13 cellular contexts compared by ENCODE assay signal in genomic region chr9:133342570-133342969, GRCh38. TPM values are rescaled to one million over a fixed set of nuclear protein-coding genes. Genes with fewer than 3 reads are reported as not detected.
DNase-seq lines count a peak whose midpoint lies in the region; ATAC-seq and TF ChIP-seq lines count a peak whose summit lies in the region.
"Had no signal": no experiment of that assay in that cellular context is flagged by ENCODE, and none has a peak within 500 bp of the region (broad histone marks: within the 10 kb centered on the region; RNA-seq: fewer than 3 reads in every experiment).

No MANE protein-coding gene starts in this region.

- 79 to 93% (median 81%) methylated on average over 4 to 11 of the region's 11 CpGs for WGBS in spleen, 5 donors
- 83 to 85% methylated on average over 7 to 11 of the region's 11 CpGs for WGBS in thyroid gland, 2 donors

- peaks cover 93% of the 10 kb centered on the region for H3K36me3 Mint-ChIP-seq in activated T-cell treated with anti-CD3 and anti-CD28 coated beads, Interleukin-2, amount 50 U/mL, for 24 hours (ENCODE audit: low read depth)
- H3K36me3 Mint-ChIP-seq in HFFc6 (ENCODE audit: low read depth): peaks cover 11% of the 10 kb centered on the region

- H3K4me1 ChIP-seq in spleen (peaks cover 26 to 88% (median 57%) of the 10 kb centered on the region in 6 donors), thyroid gland (peaks cover 8 to 9% of the 10 kb centered on the region in 2 donors)

- peak overlapping the region in 6 of 8 donors; percentile 74 to 86 (median 80) for H3K27ac ChIP-seq in spleen
- no peak overlapping the region for H3K27ac ChIP-seq in thyroid gland

- H3K27me3 Mint-ChIP-seq in activated T-cell treated with anti-CD3 and anti-CD28 coated beads, Interleukin-2, amount 50 U/mL, for 24 hours: no peaks in the 10 kb centered on the region
- no peaks in the 10 kb centered on the region for H3K27me3 Mint-ChIP-seq in HFFc6 (ENCODE audit: insufficient read depth)
- H3K27me3 Mint-ChIP-seq: activated B cell treated with CpG ODN at 0.5 μM for 24 hours had no signal

- no peaks in the 10 kb centered on the region for H3K9me3 Mint-ChIP-seq in activated T-cell treated with anti-CD3 and anti-CD28 coated beads, Interleukin-2, amount 50 U/mL, for 24 hours
- H3K9me3 Mint-ChIP-seq in HFFc6: no peaks in the 10 kb centered on the region
- H3K9me3 Mint-ChIP-seq: activated B cell treated with CpG ODN at 0.5 μM for 24 hours had no signal

- H3K9me3 ChIP-seq in spleen: no peaks in the 10 kb centered on the region
- H3K9me3 ChIP-seq in thyroid gland: no peaks in the 10 kb centered on the region

- no peak for ATAC-seq in HG02623 (IDR thresholded peaks at IDR 0.05; ENCODE audit: unreplicated experiment)
- ATAC-seq in HG03457 (IDR thresholded peaks at IDR 0.05; ENCODE audit: unreplicated experiment): no peak

- peak; percentile 43; the same call in 1 of the 2 replicates for TF ChIP-seq CTCF in HFFc6 (IDR thresholded peaks at IDR 0.05)
- peak; percentile 30 for TF ChIP-seq CTCF in cardiac fibroblast (IDR thresholded peaks at IDR 0.05; ENCODE audit: low read depth, low read length)
- no peak for TF ChIP-seq CTCF in spleen (IDR thresholded peaks at IDR 0.05 in 8 of 11, conservative IDR thresholded peaks at IDR 0.05 in 3 of 11)
- TF ChIP-seq CTCF in thyroid gland (IDR thresholded peaks at IDR 0.05): no peak

- TF ChIP-seq POLR2A in spleen (IDR thresholded peaks at IDR 0.05): no peak
- TF ChIP-seq POLR2A in thyroid gland (IDR thresholded peaks at IDR 0.05): no peak

- H3K4me3 Mint-ChIP-seq in activated T-cell treated with anti-CD3 and anti-CD28 coated beads, Interleukin-2, amount 50 U/mL, for 24 hours: no peak overlapping the region
- no peak overlapping the region for H3K4me3 Mint-ChIP-seq in HFFc6
- H3K4me3 Mint-ChIP-seq: activated B cell treated with CpG ODN at 0.5 μM for 24 hours had no signal

- no peak overlapping the region for H3K27ac Mint-ChIP-seq in activated T-cell treated with anti-CD3 and anti-CD28 coated beads, Interleukin-2, amount 50 U/mL, for 24 hours
- no peak overlapping the region for H3K27ac Mint-ChIP-seq in HFFc6

- H3K4me3 ChIP-seq in cardiac fibroblast (replicated peaks in 1 of 2; ENCODE audit: low read depth in 2 of 2, low read length in 2 of 2) (no peak overlapping the region), spleen (peak overlapping the region in 1 of 8 donors; percentile 49), thyroid gland (replicated peaks in 1 of 3) (no peak overlapping the region)

- intact Hi-C loops in spleen (cut with DNase I; ENCODE audit: low total_unique reads) (no loop called here), thyroid gland (cut with DNase I) (no loop called here)

- peaks cover 31% of the 10 kb centered on the region for H3K4me1 Mint-ChIP-seq in activated T-cell treated with anti-CD3 and anti-CD28 coated beads, Interleukin-2, amount 50 U/mL, for 24 hours (ENCODE audit: low read depth)
- peaks cover 11% of the 10 kb centered on the region for H3K4me1 Mint-ChIP-seq in HFFc6 (ENCODE audit: low read depth)

- peak; percentile 37 for DNase-seq in activated T-cell treated with anti-CD3 and anti-CD28 coated beads, Interleukin-2, amount 50 U/mL, for 24 hours
- DNase-seq in activated T-cell treated with anti-CD3 and anti-CD28 coated beads for 4 hours (no peak), HFFc6 (no peak), cardiac fibroblast (ENCODE audit: low read depth in 2 of 2) (no peak), spleen (peak; percentile 67), thyroid gland (no peak)
- DNase-seq: ACHN; activated B cell treated with CpG ODN at 0.5 μM for 24 hours; activated T-cell treated with anti-CD3 and anti-CD28 coated beads, Interleukin-2, amount 50 U/mL, for 1 hour; effector CD4-positive, alpha-beta T cell; SHP77 treated with DMSO at 0.1 percent for 48 hours had no signal

- H3K27me3 ChIP-seq in spleen (replicated peaks in 1 of 7) (no peaks in the 10 kb centered on the region), thyroid gland (no peaks in the 10 kb centered on the region)

- H3K36me3 ChIP-seq in spleen (peaks cover 0 to 80% (median 55%) of the 10 kb centered on the region in 6 donors), thyroid gland (peaks cover 33% of the 10 kb centered on the region in 2 donors)

RNA-seq across cellular contexts. Expression of gene MED22, which starts 5.4 kb away (rescaled TPM):
- total RNA-seq in HFFc6 (2021; fragmentation: NEBNext Ultra II Directional; extraction: Animal tissue kit (Norgen Biotek cat#: 25700)): 10 to 100 TPM; 17.9 to 22.3 (median 20.8) TPM
- total RNA-seq in spleen: 10 to 100 TPM; 26.4 to 33.7 (median 30.0) TPM
- polyA plus RNA-seq in spleen: 10 to 100 TPM; 13.3 to 23.1 (median 18.8) TPM
- total RNA-seq in thyroid gland: 10 to 100 TPM; 41.9 to 58.2 (median 48.6) TPM

RNA-seq across cellular contexts. Expression of gene RPL7A, which starts 5.4 kb away (rescaled TPM):
- 1,000 to 10,000 TPM; 2,011 to 2,156 (median 2,046) TPM for total RNA-seq in HFFc6 (2021; fragmentation: NEBNext Ultra II Directional; extraction: Animal tissue kit (Norgen Biotek cat#: 25700))
- 1,000 to 10,000 TPM; 1,381 to 1,842 (median 1,641) TPM for total RNA-seq in spleen
- polyA plus RNA-seq in spleen: 1,000 to 10,000 TPM; 3,611 to 6,342 (median 5,850) TPM
- 1,000 to 10,000 TPM; 1,394 to 2,407 (median 1,585) TPM for total RNA-seq in thyroid gland

RNA-seq across cellular contexts. Expression of gene SURF6, which starts 6.6 kb away (rescaled TPM):
- total RNA-seq in HFFc6 (2021; fragmentation: NEBNext Ultra II Directional; extraction: Animal tissue kit (Norgen Biotek cat#: 25700)): 10 to 100 TPM; 11.2 to 19.3 (median 13.5) TPM
- total RNA-seq in spleen: 10 to 100 TPM; 13.2 to 20.0 (median 17.0) TPM
- 10 to 100 TPM; 13.2 to 28.6 (median 17.4) TPM for polyA plus RNA-seq in spleen
- 10 to 100 TPM; 18.4 to 34.9 (median 22.0) TPM for total RNA-seq in thyroid gland

RNA-seq across cellular contexts. Expression of gene SURF1, which starts 13.7 kb away (rescaled TPM):
- 10 to 100 TPM; 25.3 to 29.1 (median 26.8) TPM for total RNA-seq in HFFc6 (2021; fragmentation: NEBNext Ultra II Directional; extraction: Animal tissue kit (Norgen Biotek cat#: 25700))
- total RNA-seq in spleen (10 to 100 TPM; 31.4 to 37.7 (median 35.6) TPM), thyroid gland (10 to 100 TPM; 51.5 to 82.7 (median 64.7) TPM)
- polyA plus RNA-seq in spleen: 10 to 100 TPM; 72.0 to 75.6 (median 72.5) TPM

RNA-seq across cellular contexts. Expression of gene SURF2, which starts 13.8 kb away (rescaled TPM):
- 10 to 100 TPM; 16.6 to 20.9 (median 18.2) TPM for total RNA-seq in HFFc6 (2021; fragmentation: NEBNext Ultra II Directional; extraction: Animal tissue kit (Norgen Biotek cat#: 25700))
- total RNA-seq in spleen (10 to 100 TPM in 5 of 7 donors, 1 to 10 TPM in 2; 6.5 to 19.9 (median 12.4) TPM), thyroid gland (10 to 100 TPM; 26.2 to 42.7 (median 31.6) TPM)
- 10 to 100 TPM; 31.4 to 32.6 (median 31.5) TPM for polyA plus RNA-seq in spleen

Comparison
In these comparisons a context has a peak if more than half of its experiments do, and no peak if none do; other contexts are left out.
1. DNase-seq: peak in activated T-cell treated with anti-CD3 and anti-CD28 coated beads, Interleukin-2, amount 50 U/mL, for 24 hours (single experiment) and spleen (single experiment); none in activated T-cell treated with anti-CD3 and anti-CD28 coated beads for 4 hours (single experiment), HFFc6 (single experiment), cardiac fibroblast (0 of 2) and thyroid gland (0 of 2).
2. CTCF ChIP-seq: peak in HFFc6 (single experiment) and cardiac fibroblast (single experiment); none in spleen (0 of 11) and thyroid gland (0 of 6).
3. H3K27ac ChIP-seq: peak in spleen (6 of 8); none in thyroid gland (0 of 3).